In genomic region chr3:106121491-106122289, GRCh38 we compare ENCODE assay signal across 19 cellular contexts.
DNase-seq lines count a peak whose midpoint lies in the region; ATAC-seq, FAIRE-seq and TF ChIP-seq lines count a peak whose summit lies in the region.
"Had no signal": no experiment of that assay in that cellular context is flagged by ENCODE, and none has a peak within 500 bp of the region (broad histone marks: within the 10 kb centered on the region; RNA-seq: fewer than 3 reads in every experiment).

No MANE protein-coding gene starts in this region.

- no peak overlapping the region for H2AFZ ChIP-seq in HepG2 (ENCODE audit: low read length)
- H2AFZ ChIP-seq: GM23338 had no signal

- H3K79me2 ChIP-seq in HepG2 (ENCODE audit: insufficient read depth, low read length) = no peaks in the 10 kb centered on the region

- H3K4me3 ChIP-seq in liver (ENCODE audit: low read depth in 1 of 3, low read length in 3 of 3) = no peak overlapping the region
- H3K4me3 ChIP-seq in HepG2 (replicated peaks in 1 of 3; ENCODE audit: insufficient read depth in 1 of 3, low read depth in 2 of 3, low read length in 3 of 3) = no peak overlapping the region
- H3K4me3 ChIP-seq in epithelial cell of esophagus (ENCODE audit: low read length) = no peak overlapping the region
- no peak overlapping the region for H3K4me3 ChIP-seq in small intestine (ENCODE audit: low read depth in 1 of 2, low read length in 2 of 2)
- H3K4me3 ChIP-seq: GM23338, SK-N-MC had no signal

- H3K9ac ChIP-seq in liver (ENCODE audit: low read depth in 1 of 2, low read length in 2 of 2) (no peak overlapping the region), HepG2 (ENCODE audit: insufficient read depth, low read depth, low read length) (no peak overlapping the region)
- H3K9ac ChIP-seq: KMS-11 had no signal

- no peak for DNase-seq in HepG2 (ENCODE audit: low spot score)
- peak; percentile 58 for DNase-seq in OCI-M1 (lab: John Stamatoyannopoulos, UW)
- DNase-seq in epithelial cell of esophagus (ENCODE audit: low read depth) = peak; percentile 18
- DNase-seq in NCI-H2107 (lab: John Stamatoyannopoulos, UW) = no peak
- DNase-seq in small intestine = no peak
- no peak for DNase-seq in HFFc6
- DNase-seq: C1 segment of cervical spinal cord; DMS 273 treated with DMSO at 0.1 percent for 48 hours; NCI-H1105 treated with DMSO at 0.1 percent for 48 hours; NCI-H1694 treated with DMSO at 0.1 percent for 48 hours; NCI-H345; NCI-H526; NK-92 treated with Interleukin-12 subunit alpha and Interleukin-12 subunit beta, amount 100 ng/mL, for 24 hours had no signal

- POLR2A ChIA-PET in HepG2 (lab: Yijun Ruan, JAX) = no interaction called here

- H3K27ac ChIP-seq in liver (ENCODE audit: low read depth in 1 of 2, low read length in 2 of 2) = no peak overlapping the region
- no peak overlapping the region for H3K27ac ChIP-seq in HepG2 (ENCODE audit: extremely low read length, insufficient read depth, low read length)
- no peak overlapping the region for H3K27ac ChIP-seq in small intestine (ENCODE audit: low read depth in 1 of 2, low read length in 1 of 2)
- H3K27ac ChIP-seq: KMS-11, SK-N-MC had no signal

- H3K4me2 ChIP-seq in HepG2 (ENCODE audit: low read depth, low read length) = no peak overlapping the region
- H3K4me2 ChIP-seq: GM23338, KMS-11 had no signal

- H3K4me1 Mint-ChIP-seq in HFFc6 (ENCODE audit: low read depth) = peaks cover 38% of the 10 kb centered on the region

- no peak overlapping the region for H3K4me3 Mint-ChIP-seq in HFFc6
- H3K4me3 Mint-ChIP-seq: GM23338 had no signal

- H3K9me3 Mint-ChIP-seq in HFFc6 = no peaks in the 10 kb centered on the region
- H3K9me3 Mint-ChIP-seq: GM23338 had no signal

- 69% methylated on average over 3 of the region's 3 CpGs for WGBS in liver
- WGBS in HepG2 (ENCODE audit: low lambda C conversion rate) = 2% methylated on average over 3 of the region's 3 CpGs
- 81 to 91% (median 82%) methylated on average over 3 of the region's 3 CpGs for WGBS in small intestine, 3 donors

- in situ Hi-C loops in HepG2 (cut with HindIII; ENCODE audit: extremely low pct_ligation_motif_present, low pct_unique_long_range_greater_than_20kb) = no loop called here

- no TSS peak for BruUV-seq in HepG2 (replicated peaks; lab: Mats Ljungman, UMichigan)

- TF ChIP-seq RAD21 in liver (IDR thresholded peaks at IDR 0.05) (peak; percentile 49 to 52), HepG2 (CRISPR knock-in tag; IDR thresholded peaks at IDR 0.05) (no peak)

- H4K20me1 ChIP-seq in HepG2 (ENCODE audit: insufficient read depth, low read length) = no peaks in the 10 kb centered on the region

- H3K36me3 ChIP-seq in liver (ENCODE audit: control insufficient read depth in 4 of 4, insufficient read depth in 3 of 4, low read depth in 1 of 4, low read length in 3 of 4) (no peaks in the 10 kb centered on the region), HepG2 (replicated peaks in 1 of 2; ENCODE audit: control insufficient read depth in 1 of 2, insufficient read depth in 2 of 2, low read length in 2 of 2) (no peaks in the 10 kb centered on the region), small intestine (ENCODE audit: control insufficient read depth in 2 of 2, insufficient read depth in 2 of 2, low read length in 2 of 2) (no peaks in the 10 kb centered on the region)

- TF ChIP-seq POLR2A in HepG2 (IDR thresholded peaks at IDR 0.05; ENCODE audit: insufficient read depth in 1 of 2, low read depth in 2 of 2, low read length in 2 of 2) = no peak

- no peaks in the 10 kb centered on the region for H3K9me3 ChIP-seq in liver (ENCODE audit: control insufficient read depth in 4 of 4, low read length in 3 of 4)
- H3K9me3 ChIP-seq in HepG2 (ENCODE audit: low read length) = no peaks in the 10 kb centered on the region
- H3K9me3 ChIP-seq in small intestine (ENCODE audit: control insufficient read depth, low read depth) = no peaks in the 10 kb centered on the region

- no peak for TF ChIP-seq EP300 in HepG2 (IDR thresholded peaks at IDR 0.05; ENCODE audit: low read depth in 2 of 2, low read length in 2 of 2)
- no peak for TF ChIP-seq EP300 in HepG2 (CRISPR knock-in tag; IDR thresholded peaks at IDR 0.05; ENCODE audit: borderline replicate concordance)

- intact Hi-C loops in HepG2 (cut with micrococcal nuclease; ENCODE audit: unreplicated experiment) = no loop called here

- no peaks in the 10 kb centered on the region for H3K4me1 ChIP-seq in liver (ENCODE audit: control insufficient read depth in 4 of 4, insufficient read depth in 4 of 4, low read length in 3 of 4)
- no peaks in the 10 kb centered on the region for H3K4me1 ChIP-seq in HepG2 (ENCODE audit: insufficient read depth, low read length)
- H3K4me1 ChIP-seq in small intestine (ENCODE audit: control insufficient read depth in 2 of 2, insufficient read depth in 1 of 2, low read depth in 1 of 2, low read length in 1 of 2) = no peaks in the 10 kb centered on the region

- H3K27me3 ChIP-seq in liver (ENCODE audit: control insufficient read depth in 4 of 4, insufficient read depth in 4 of 4, low read length in 3 of 4) (peaks cover 0 to 4% (median 0%) of the 10 kb centered on the region in 4 donors), HepG2 (ENCODE audit: control insufficient read depth in 1 of 2, insufficient read depth in 2 of 2, low read length in 2 of 2) (no peaks in the 10 kb centered on the region), small intestine (ENCODE audit: control insufficient read depth in 2 of 2, insufficient read depth in 2 of 2, low read length in 2 of 2) (no peaks in the 10 kb centered on the region)

- no peaks in the 10 kb centered on the region for H3K27me3 Mint-ChIP-seq in HFFc6 (ENCODE audit: insufficient read depth)

- CTCF ChIA-PET in HepG2 (lab: Yijun Ruan, JAX; ENCODE audit: low intra/inter-chr PET ratio, low total read pairs) = no interaction called here

- TF ChIP-seq CTCF in liver (IDR thresholded peaks at IDR 0.05; ENCODE audit: low read depth, low read length, missing input control) = no peak
- no peak for TF ChIP-seq CTCF in HepG2 (CRISPR knock-in tag; IDR thresholded peaks at IDR 0.05)
- TF ChIP-seq CTCF in epithelial cell of esophagus (IDR thresholded peaks at IDR 0.05; ENCODE audit: insufficient read depth, low read depth, low read length, missing control alignments) = no peak
- no peak for TF ChIP-seq CTCF in HFFc6 (IDR thresholded peaks at IDR 0.05)

- no peak for ATAC-seq in HepG2
- ATAC-seq: GM23338, Panc1, Right ventricle myocardium inferior had no signal

- no peaks in the 10 kb centered on the region for H3K36me3 Mint-ChIP-seq in HFFc6 (ENCODE audit: low read depth)

- FAIRE-seq in HepG2 (lab: Jason Lieb, UNC) (no peak), small intestine (lab: Jason Lieb, UNC) (no peak)

- H3K27ac Mint-ChIP-seq in HFFc6 = no peak overlapping the region
- H3K27ac Mint-ChIP-seq: GM23338 had no signal

TF ChIP-seq in liver, 16 proteins besides CTCF, POLR2A, EP300 and RAD21 (continues in another document):
- TF ChIP-seq FOXA1 (IDR thresholded peaks at IDR 0.05) (no peak), ZBTB33 (IDR thresholded peaks at IDR 0.05) (no peak), MAX (IDR thresholded peaks at IDR 0.05) (no peak)

TF ChIP-seq in HepG2, 621 proteins besides CTCF, POLR2A, EP300 and RAD21:
- TF ChIP-seq SP140L (CRISPR knock-in tag; IDR thresholded peaks at IDR 0.05; ENCODE audit: borderline replicate concordance) = no peak
- no peak for TF ChIP-seq ZNF543 (CRISPR knock-in tag; IDR thresholded peaks at IDR 0.05)
- no peak for TF ChIP-seq ZSCAN22 (CRISPR knock-in tag; IDR thresholded peaks at IDR 0.05)
- no peak for TF ChIP-seq ZBTB39 (CRISPR knock-in tag; IDR thresholded peaks at IDR 0.05)
- TF ChIP-seq BHLHE40 (IDR thresholded peaks at IDR 0.05; ENCODE audit: low read length) = no peak
- TF ChIP-seq SOX13 (IDR thresholded peaks at IDR 0.05) = no peak
- TF ChIP-seq SOX13 (CRISPR knock-in tag; conservative IDR thresholded peaks at IDR 0.05 in 1 of 2, IDR thresholded peaks at IDR 0.05 in 1 of 2) = no peak
- TF ChIP-seq CC2D1A (CRISPR knock-in tag; IDR thresholded peaks at IDR 0.05) = no peak
- no peak for TF ChIP-seq ZNF430 (CRISPR knock-in tag; IDR thresholded peaks at IDR 0.05)
- no peak for TF ChIP-seq ATF2 (CRISPR knock-in tag; IDR thresholded peaks at IDR 0.05)
- TF ChIP-seq CBFB (CRISPR knock-in tag; IDR thresholded peaks at IDR 0.05) = no peak
- no peak for TF ChIP-seq NFE2L2 (IDR thresholded peaks at IDR 0.05; ENCODE audit: low read length)

Comparison
In these comparisons a context has a peak if more than half of its experiments do, and no peak if none do; other contexts are left out.
1. DNase-seq: peak in OCI-M1 (single experiment) and epithelial cell of esophagus (single experiment); none in HepG2 (single experiment), NCI-H2107 (single experiment), small intestine (single experiment) and HFFc6 (single experiment).